ENCODE assay signal across 14 cellular contexts in the genomic region with DNA sequence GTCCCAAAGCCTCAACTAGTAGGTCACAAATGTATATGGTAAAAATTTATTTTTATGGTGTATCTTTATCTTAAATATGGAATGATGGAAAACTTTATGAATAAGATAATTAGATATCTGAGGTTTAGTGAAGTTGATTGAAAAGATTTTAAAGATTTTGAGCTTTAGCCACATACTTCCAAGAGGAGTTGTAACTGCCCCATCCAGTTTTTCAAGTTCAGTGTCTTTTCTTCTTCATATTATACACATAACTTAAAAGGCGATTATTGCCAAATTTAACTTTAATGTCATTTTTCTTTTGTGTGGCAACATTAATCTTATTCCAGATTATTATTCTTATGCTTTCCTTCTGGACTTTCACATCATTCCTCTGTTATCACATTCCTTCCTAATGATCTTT.
DNase-seq lines count a peak whose midpoint lies in the region; ATAC-seq and TF ChIP-seq lines count a peak whose summit lies in the region.
"Had no signal": no experiment of that assay in that cellular context is flagged by ENCODE, and none has a peak within 500 bp of the region (broad histone marks: within the 10 kb centered on the region; RNA-seq: fewer than 3 reads in every experiment).

No MANE protein-coding gene starts in this region.

- no peak for TF ChIP-seq POLR2A in thyroid gland (IDR thresholded peaks at IDR 0.05)

- H3K27ac ChIP-seq in PC-3 (ENCODE audit: low read length) (no peak overlapping the region), thyroid gland (no peak overlapping the region)
- no peak overlapping the region for H3K27ac ChIP-seq in CD4-positive, alpha-beta T cell (ENCODE audit: low read depth, low read length)
- H3K27ac ChIP-seq: 22Rv1, HL-60 had no signal

- H3K9me3 ChIP-seq in PC-3 (ENCODE audit: low read length) (no peaks in the 10 kb centered on the region), thyroid gland (no peaks in the 10 kb centered on the region)
- peaks cover 5% of the 10 kb centered on the region for H3K9me3 ChIP-seq in CD4-positive, alpha-beta T cell (ENCODE audit: control insufficient read depth, low read length)

- no peaks in the 10 kb centered on the region for H3K79me2 ChIP-seq in PC-3 (ENCODE audit: low read length)

- H4K20me1 ChIP-seq in PC-3 (ENCODE audit: low read length) = no peaks in the 10 kb centered on the region

- H3K4me3 Mint-ChIP-seq in CD4-positive, alpha-beta T cell = no peak overlapping the region
- H3K4me3 Mint-ChIP-seq: GM23338 had no signal

- peaks cover 5% of the 10 kb centered on the region for H3K9me3 Mint-ChIP-seq in CD4-positive, alpha-beta T cell

- H3K9ac ChIP-seq in PC-3 (ENCODE audit: low read length) = no peak overlapping the region

- no peak overlapping the region for H2AFZ ChIP-seq in PC-3 (ENCODE audit: low read length)
- H2AFZ ChIP-seq: GM23338 had no signal

- in situ Hi-C loops in KBM-7 (cut with MboI; ENCODE audit: low pct_unique_long_range_greater_than_20kb, low sequenced_read_pairs) = no loop called here

- H3K36me3 ChIP-seq in PC-3 (ENCODE audit: low read depth, low read length) = no peaks in the 10 kb centered on the region
- H3K36me3 ChIP-seq in thyroid gland = no peaks in the 10 kb centered on the region

- POLR2A ChIA-PET in PC-3 (lab: Charles Lee; ENCODE audit: unreplicated experiment) = no interaction called here
- POLR2A ChIA-PET in CD4-positive, alpha-beta T cell (lab: Charles Lee) = no interaction called here

- H3K4me2 ChIP-seq in PC-3 (ENCODE audit: low read length) = no peak overlapping the region
- H3K4me2 ChIP-seq: GM23338 had no signal

- 0 to 92% methylated on average over 1 of the region's 1 CpG for WGBS in thyroid gland, 2 donors

- H3K4me1 Mint-ChIP-seq in CD4-positive, alpha-beta T cell (ENCODE audit: low read depth) = no peaks in the 10 kb centered on the region

- H3K4me3 ChIP-seq in PC-3 (ENCODE audit: low read length) (no peak overlapping the region), thyroid gland (replicated peaks in 1 of 3) (no peak overlapping the region)
- H3K4me3 ChIP-seq: GM23338 had no signal

- H3K27ac Mint-ChIP-seq in CD4-positive, alpha-beta T cell = no peak overlapping the region
- H3K27ac Mint-ChIP-seq: GM23338 had no signal

- BruUV-seq in PC-3 (replicated peaks; lab: Mats Ljungman, UMichigan) = no TSS peak

- no peak for ATAC-seq in PC-3
- ATAC-seq in CD4-positive, alpha-beta T cell (ENCODE audit: poor library complexity) = no peak
- ATAC-seq: GM23338 had no signal

- H3K27me3 ChIP-seq in PC-3 (ENCODE audit: low read length) (no peaks in the 10 kb centered on the region), thyroid gland (no peaks in the 10 kb centered on the region)
- no peaks in the 10 kb centered on the region for H3K27me3 ChIP-seq in CD4-positive, alpha-beta T cell (ENCODE audit: control insufficient read depth, insufficient read depth, low read length)

- H3K4me1 ChIP-seq in PC-3 (ENCODE audit: insufficient read depth, low read length) = peaks cover 10% of the 10 kb centered on the region
- H3K4me1 ChIP-seq in thyroid gland = no peaks in the 10 kb centered on the region

- no peaks in the 10 kb centered on the region for H3F3A ChIP-seq in PC-3 (ENCODE audit: low read length, unreplicated experiment)

- no peak for TF ChIP-seq CTCF in PC-3 (conservative IDR thresholded peaks at IDR 0.05; ENCODE audit: low read depth, low read length)
- no peak for TF ChIP-seq CTCF in CD4-positive, alpha-beta T cell (IDR thresholded peaks at IDR 0.05)
- no peak for TF ChIP-seq CTCF in thyroid gland (IDR thresholded peaks at IDR 0.05)

- H3K9me2 ChIP-seq in PC-3 (replicated peaks; ENCODE audit: low read length) = no peaks in the 10 kb centered on the region

- intact Hi-C loops in PC-3 (cut with micrococcal nuclease) = no loop called here
- intact Hi-C loops in CD4-positive, alpha-beta T cell (cut with DNase I, micrococcal nuclease) = no loop called here
- intact Hi-C loops in thyroid gland (cut with DNase I) = no loop called here

- DNase-seq in DMS53 (lab: John Stamatoyannopoulos, UW) (peak; percentile 43), DMS53 treated with DMSO at 0.1 percent for 48 hours (lab: John Stamatoyannopoulos, UW; ENCODE audit: unreplicated experiment) (no peak), PC-3 (peak; percentile 67), left kidney (ENCODE audit: low read depth, low spot score) (peak; percentile 7), thyroid gland (no peak), KBM-7 (no peak)
- no peak for DNase-seq in CD4-positive, alpha-beta T cell
- DNase-seq: DND-41, GDM1, H7, IMR-90 had no signal

- CTCF ChIA-PET in PC-3 (lab: Charles Lee) = no interaction called here
- CTCF ChIA-PET in CD4-positive, alpha-beta T cell (lab: Charles Lee) = no interaction called here

- H3K27me3 Mint-ChIP-seq in CD4-positive, alpha-beta T cell = no peaks in the 10 kb centered on the region

- no peaks in the 10 kb centered on the region for H3K36me3 Mint-ChIP-seq in CD4-positive, alpha-beta T cell (ENCODE audit: low read depth)

Comparison
In these comparisons a context has a peak if more than half of its experiments do, and no peak if none do; other contexts are left out.
1. DNase-seq: peak in DMS53 (single experiment), PC-3 (single experiment) and left kidney (single experiment); none in DMS53 treated with DMSO at 0.1 percent for 48 hours (single experiment), CD4-positive, alpha-beta T cell (0 of 10), thyroid gland (0 of 2) and KBM-7 (single experiment).